In the genomic region with DNA sequence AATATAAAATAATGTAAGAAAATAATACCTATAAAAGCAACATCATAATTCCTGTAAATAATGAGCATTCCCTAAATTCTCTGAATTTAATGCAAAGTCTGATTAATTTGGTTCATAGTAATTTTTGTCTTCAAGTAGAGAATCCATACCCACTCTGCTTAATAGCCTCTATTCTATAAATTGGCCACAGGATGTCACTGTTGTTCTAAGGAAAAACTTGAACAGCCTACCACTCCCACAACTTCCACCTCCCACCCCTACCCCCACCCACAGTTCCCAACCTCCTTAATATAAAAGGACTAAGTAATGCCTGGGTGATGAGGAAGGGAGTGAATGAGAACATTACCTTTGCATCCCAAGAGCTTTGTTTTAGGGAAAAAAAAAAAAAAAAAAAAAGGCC, we compare ENCODE assay signal across 8 cellular contexts. TPM values are rescaled to one million over a fixed set of nuclear protein-coding genes. Genes with fewer than 3 reads are reported as not detected.
A peak's percentile ranks its signal among the peaks of the same experiment; 100 is the strongest.
DNase-seq lines count a peak whose midpoint lies in the region; ATAC-seq, FAIRE-seq and TF ChIP-seq lines count a peak whose summit lies in the region.

No MANE protein-coding gene starts in this region.

- CTCF ChIA-PET in AG04449 (lab: Yijun Ruan, JAX) (interaction anchor here (0.6 to 3.4 kb wide), 32 partner anchors 11 to 1476 kb away, joined by 3 to 35 read pairs (median 3); partner anchors contain the start of genes BBS5 and FASTKD1), endothelial cell of umbilical vein (lab: Charles Lee) (interaction anchor here (0.6 to 3.6 kb wide), 49 partner anchors 9 to 1532 kb away, joined by 3 to 31 read pairs (median 4); partner anchors contain the start of genes BBS5, GAD1, KLHL41 and METTL5)

- H3K27ac ChIP-seq in GM23248 (no peak overlapping the region), endothelial cell of umbilical vein (ENCODE audit: insufficient read depth, low read depth, low read length) (no peak overlapping the region)

- H2AFZ ChIP-seq in GM23248 (no peak overlapping the region), endothelial cell of umbilical vein (ENCODE audit: low read depth, low read length) (no peak overlapping the region)

- POLR2A ChIA-PET in AG04449 (lab: Yijun Ruan, JAX) (interaction anchor here (0.7 kb wide), 1 partner anchor 9 kb away, joined by 3 read pairs; no protein-coding TSS in a partner anchor), endothelial cell of umbilical vein (lab: Charles Lee) (interaction anchor here (0.6 kb wide), 1 partner anchor 425 kb away, joined by 3 read pairs; no protein-coding TSS in a partner anchor)

- H3K27me3 Mint-ChIP-seq in osteocyte (ENCODE audit: unreplicated experiment) = peaks cover 18% of the 10 kb centered on the region
- H3K27me3 Mint-ChIP-seq in activated naive CD8-positive, alpha-beta T cell treated with anti-CD3 and anti-CD28 coated beads for 36 hours = no peaks in the 10 kb centered on the region
- peaks cover 17% of the 10 kb centered on the region for H3K27me3 Mint-ChIP-seq in T-helper 17 cell

- H3K9ac ChIP-seq in GM23248 (no peak overlapping the region), endothelial cell of umbilical vein (replicated peaks; ENCODE audit: extremely low read depth, insufficient read depth, low read length) (no peak overlapping the region)

- intact Hi-C loops in endothelial cell of umbilical vein (cut with micrococcal nuclease) = loop anchor here (1.0 kb wide), 4 partner anchors 76 to 1360 kb away; no protein-coding TSS in a partner anchor

- H3K27me3 ChIP-seq in GM23248 (replicated peaks; ENCODE audit: insufficient read depth) = no peaks in the 10 kb centered on the region
- H3K27me3 ChIP-seq in endothelial cell of umbilical vein (ENCODE audit: control insufficient read depth in 2 of 2, insufficient read depth in 2 of 2, low read length in 2 of 2) = no peaks in the 10 kb centered on the region

- no peaks in the 10 kb centered on the region for H3K36me3 ChIP-seq in GM23248 (ENCODE audit: low read depth)
- no peaks in the 10 kb centered on the region for H3K36me3 ChIP-seq in endothelial cell of umbilical vein (ENCODE audit: control insufficient read depth in 2 of 2, extremely low read depth in 1 of 2, insufficient read depth in 2 of 2, low read length in 2 of 2)

- H3K9me3 ChIP-seq in GM23248 (ENCODE audit: low read depth) = no peaks in the 10 kb centered on the region
- no peaks in the 10 kb centered on the region for H3K9me3 ChIP-seq in endothelial cell of umbilical vein (replicated peaks; ENCODE audit: control insufficient read depth, insufficient read depth, low read length)
- H3K9me3 ChIP-seq in T-helper 17 cell (ENCODE audit: control insufficient read depth, low read length, poor library complexity, severe bottlenecking) = no peaks in the 10 kb centered on the region

- H3K4me3 Mint-ChIP-seq in osteocyte (ENCODE audit: unreplicated experiment) (no peak overlapping the region), T-helper 17 cell (no peak overlapping the region)
- H3K4me3 Mint-ChIP-seq in activated naive CD8-positive, alpha-beta T cell treated with anti-CD3 and anti-CD28 coated beads for 36 hours = no peak overlapping the region

- H4K20me1 ChIP-seq in GM23248 (ENCODE audit: insufficient read depth) = no peaks in the 10 kb centered on the region
- no peaks in the 10 kb centered on the region for H4K20me1 ChIP-seq in endothelial cell of umbilical vein (replicated peaks; ENCODE audit: control insufficient read depth, extremely low read depth, insufficient read depth, low read length)

- TF ChIP-seq CTCF in AG04449 (IDR thresholded peaks at IDR 0.05; ENCODE audit: insufficient read depth, low read length, missing control alignments) = peak; percentile 23
- TF ChIP-seq CTCF in endothelial cell of umbilical vein (IDR thresholded peaks at IDR 0.05; ENCODE audit: extremely low read depth in 1 of 2, insufficient read depth in 1 of 2, low read depth in 1 of 2, low read length in 2 of 2) = peak in 1 of 2 donors; percentile 22
- TF ChIP-seq CTCF in osteocyte (IDR thresholded peaks at IDR 0.05) = peak; percentile 65

- H3K27ac Mint-ChIP-seq in osteocyte (ENCODE audit: unreplicated experiment) = no peak overlapping the region
- no peak overlapping the region for H3K27ac Mint-ChIP-seq in activated naive CD8-positive, alpha-beta T cell treated with anti-CD3 and anti-CD28 coated beads for 36 hours
- no peak overlapping the region for H3K27ac Mint-ChIP-seq in T-helper 17 cell

- no peaks in the 10 kb centered on the region for H3K4me1 Mint-ChIP-seq in osteocyte (ENCODE audit: unreplicated experiment)
- H3K4me1 Mint-ChIP-seq in activated naive CD8-positive, alpha-beta T cell treated with anti-CD3 and anti-CD28 coated beads for 36 hours = no peaks in the 10 kb centered on the region
- no peaks in the 10 kb centered on the region for H3K4me1 Mint-ChIP-seq in T-helper 17 cell

- FAIRE-seq in endothelial cell of umbilical vein (lab: Jason Lieb, UNC) = peak; percentile 24

- H3F3A ChIP-seq in GM23248 (ENCODE audit: insufficient read depth) = no peaks in the 10 kb centered on the region

- no peaks in the 10 kb centered on the region for H3K9me2 ChIP-seq in GM23248 (ENCODE audit: insufficient read depth)

- ATAC-seq in T-helper 17 cell = no peak

- DNase-seq in AG04449 (ENCODE audit: low read depth, low spot score) (no peak), GM23248 (peak; percentile 63), NCI-H69 (lab: John Stamatoyannopoulos, UW) (peak; percentile 67), endothelial cell of umbilical vein (ENCODE audit: low read depth, low spot score) (peak; percentile 39), osteocyte (ENCODE audit: extremely low spot score, unreplicated experiment) (no peak), inferior parietal cortex (ENCODE audit: extremely low spot score) (no peak), T-helper 17 cell (no peak)
- no peak for DNase-seq in activated naive CD8-positive, alpha-beta T cell treated with anti-CD3 and anti-CD28 coated beads for 36 hours

- TF ChIP-seq POLR2A in endothelial cell of umbilical vein (IDR thresholded peaks at IDR 0.05; ENCODE audit: low read depth, low read length) = no peak

- H3K79me2 ChIP-seq in GM23248 (ENCODE audit: insufficient read depth) (no peaks in the 10 kb centered on the region), endothelial cell of umbilical vein (ENCODE audit: control insufficient read depth, insufficient read depth, low read length) (no peaks in the 10 kb centered on the region)

- H3K9me3 Mint-ChIP-seq in osteocyte (ENCODE audit: unreplicated experiment) = no peaks in the 10 kb centered on the region
- H3K9me3 Mint-ChIP-seq in activated naive CD8-positive, alpha-beta T cell treated with anti-CD3 and anti-CD28 coated beads for 36 hours = no peaks in the 10 kb centered on the region

- no peaks in the 10 kb centered on the region for H3K9me1 ChIP-seq in endothelial cell of umbilical vein (replicated peaks; ENCODE audit: control insufficient read depth, extremely low read depth, insufficient read depth, low read length)

- H3K4me3 ChIP-seq in AG04449 (ENCODE audit: low read depth, low read length) = no peak overlapping the region
- no peak overlapping the region for H3K4me3 ChIP-seq in GM23248
- no peak overlapping the region for H3K4me3 ChIP-seq in endothelial cell of umbilical vein (replicated peaks in 1 of 3; ENCODE audit: insufficient read depth in 1 of 3, low read depth in 1 of 3, low read length in 3 of 3)

- H3K4me1 ChIP-seq in GM23248 (ENCODE audit: insufficient read depth) = no peaks in the 10 kb centered on the region
- H3K4me1 ChIP-seq in endothelial cell of umbilical vein (ENCODE audit: control insufficient read depth, extremely low read depth, insufficient read depth, low read length) = no peaks in the 10 kb centered on the region

- dilution Hi-C loops in endothelial cell of umbilical vein (cut with MboI; ENCODE audit: extremely low pct_ligation_motif_present, low sequenced_read_pairs) = no loop called here

- H3K4me2 ChIP-seq in GM23248 (ENCODE audit: unreplicated experiment) = no peak overlapping the region
- no peak overlapping the region for H3K4me2 ChIP-seq in endothelial cell of umbilical vein (ENCODE audit: insufficient read depth, low read length)

- no TSS peak for BruUV-seq in endothelial cell of umbilical vein (replicated peaks; lab: Mats Ljungman, UMichigan)

- H3K36me3 Mint-ChIP-seq in osteocyte (ENCODE audit: unreplicated experiment) (no peaks in the 10 kb centered on the region), T-helper 17 cell (ENCODE audit: low read depth) (no peaks in the 10 kb centered on the region)
- no peaks in the 10 kb centered on the region for H3K36me3 Mint-ChIP-seq in activated naive CD8-positive, alpha-beta T cell treated with anti-CD3 and anti-CD28 coated beads for 36 hours

- in situ Hi-C loops in GM23248 (cut with MboI) = loop anchor here (25.0 kb wide), 1 partner anchor 1385 kb away; no protein-coding TSS in a partner anchor

RNA-seq across cellular contexts. Expression of gene BBS5, which starts 27.2 kb away (rescaled TPM):
- 7.0 and 8.0 TPM in 2 replicates for total RNA-seq in GM23248 (2014; rRNA removed; shearing (Covaris generic))
- 2.8 and 4.5 TPM in 2 replicates for polyA plus RNA-seq in GM23248 (2016; fragmentation: Nextera tagmentation; extraction: Ambion mirVana)
- total RNA-seq in endothelial cell of umbilical vein = 4.1 and 5.6 TPM in 2 replicates
- polyA plus RNA-seq in endothelial cell of umbilical vein = 2.4 and 2.9 TPM in 2 replicates
- 2.0 and 2.5 TPM in 2 replicates for polyA plus RNA-seq in endothelial cell of umbilical vein (2011; cell fraction: cytosol; rRNA removed)
- 4.1 and 5.1 TPM in 2 replicates for polyA plus RNA-seq in endothelial cell of umbilical vein (2011; cell fraction: nucleus; rRNA removed)
- polyA plus RNA-seq in endothelial cell of umbilical vein (2012) = 4.3 and 5.3 TPM in 2 replicates
- 1.5 and 3.5 TPM in 2 replicates for polyA minus RNA-seq in endothelial cell of umbilical vein
- polyA minus RNA-seq in endothelial cell of umbilical vein (2011; cell fraction: cytosol; rRNA and poly(A)+ RNA removed) = not detected
- polyA minus RNA-seq in endothelial cell of umbilical vein (2011; cell fraction: nucleus; rRNA and poly(A)+ RNA removed) = 5.0 and 6.6 TPM in 2 replicates
- total RNA-seq in osteocyte = 11.1 and 11.6 TPM in 2 replicates
- 1 to 10 TPM; 3.5 to 5.0 TPM for total RNA-seq in activated naive CD8-positive, alpha-beta T cell treated with anti-CD3 and anti-CD28 coated beads for 36 hours
- total RNA-seq in T-helper 17 cell = 1 to 10 TPM; 2.0 to 2.9 TPM

RNA-seq across cellular contexts. Expression of gene KLHL41, which starts 57.4 kb away (rescaled TPM):
- 0.11 and 0.13 TPM in 2 replicates for total RNA-seq in GM23248 (2014; rRNA removed; shearing (Covaris generic))
- polyA plus RNA-seq in GM23248 (2016; fragmentation: Nextera tagmentation; extraction: Ambion mirVana) (0.11 TPM in 1 of 2 replicates, not detected in the other), endothelial cell of umbilical vein (0.05 and 0.08 TPM in 2 replicates)
- total RNA-seq in endothelial cell of umbilical vein (0.21 and 0.73 TPM in 2 replicates), osteocyte (0.89 and 1.5 TPM in 2 replicates), T-helper 17 cell (not detected)
- polyA plus RNA-seq in endothelial cell of umbilical vein (2011; cell fraction: cytosol; rRNA removed) = 0.05 and 0.13 TPM in 2 replicates
- 0.42 and 0.70 TPM in 2 replicates for polyA plus RNA-seq in endothelial cell of umbilical vein (2011; cell fraction: nucleus; rRNA removed)
- polyA plus RNA-seq in endothelial cell of umbilical vein (2012) = 0.16 and 0.19 TPM in 2 replicates
- polyA minus RNA-seq in endothelial cell of umbilical vein = 0.15 and 0.32 TPM in 2 replicates
- polyA minus RNA-seq in endothelial cell of umbilical vein (2011; cell fraction: cytosol; rRNA and poly(A)+ RNA removed) = not detected
- polyA minus RNA-seq in endothelial cell of umbilical vein (2011; cell fraction: nucleus; rRNA and poly(A)+ RNA removed) = 0.24 and 0.29 TPM in 2 replicates
- total RNA-seq in activated naive CD8-positive, alpha-beta T cell treated with anti-CD3 and anti-CD28 coated beads for 36 hours = under 1 TPM; 0.14 to 0.20 TPM

Comparison
In these comparisons a context has a peak if more than half of its experiments do, and no peak if none do; other contexts are left out.
1. DNase-seq: peak in GM23248 (single experiment), NCI-H69 (single experiment) and endothelial cell of umbilical vein (single experiment); none in AG04449 (single experiment), osteocyte (single experiment), inferior parietal cortex (single experiment), activated naive CD8-positive, alpha-beta T cell treated with anti-CD3 and anti-CD28 coated beads for 36 hours (single experiment) and T-helper 17 cell (0 of 3).